19 cellular contexts compared by ENCODE assay signal in genomic region chr12:53343449-53343848, GRCh38. TPM values are rescaled to one million over a fixed set of nuclear protein-coding genes. Genes with fewer than 3 reads are reported as not detected.
A peak's percentile ranks its signal among the peaks of the same experiment; 100 is the strongest.
DNase-seq lines count a peak whose midpoint lies in the region; ATAC-seq lines count a peak whose summit lies in the region.
"Had no signal": no experiment of that assay in that cellular context is flagged by ENCODE, and none has a peak within 500 bp of the region (broad histone marks: within the 10 kb centered on the region; RNA-seq: fewer than 3 reads in every experiment).

No MANE protein-coding gene starts in this region.

- no peak for DNase-seq in T-helper 2 cell treated with Interferon-gamma antibody and Interleukin-4, amounts not matched to agents 5 μg/mL and 100 μg/mL, for 36 hours (ENCODE audit: low spot score)
- DNase-seq in T-helper 2 cell (no peak), T-cell (no peak), NCI-H446 (lab: John Stamatoyannopoulos, UW) (no peak)
- no peak for DNase-seq in naive thymus-derived CD8-positive, alpha-beta T cell
- no peak for DNase-seq in stimulated activated CD4-positive, alpha-beta T cell treated with anti-CD3 and anti-CD28 coated beads, Interleukin-2, amount 100 ng/mL, for 48 hours
- DNase-seq: 8988T; activated CD8-positive, alpha-beta T cell treated with anti-CD3 and anti-CD28 coated beads for 36 hours; C1 segment of cervical spinal cord; DMS79; gastrocnemius medialis; KG1; NCI-H1092 treated with DMSO at 0.1 percent for 48 hours; NCI-H2107; upper lobe of right lung had no signal

- H3K36me3 Mint-ChIP-seq in T-helper 2 cell treated with Interferon-gamma antibody and Interleukin-4, amounts not matched to agents 5 μg/mL and 100 μg/mL, for 36 hours (ENCODE audit: low read depth), result no peaks in the 10 kb centered on the region
- no peaks in the 10 kb centered on the region for H3K36me3 Mint-ChIP-seq in T-cell
- H3K36me3 Mint-ChIP-seq in naive thymus-derived CD8-positive, alpha-beta T cell, result no peaks in the 10 kb centered on the region

- H3K4me1 Mint-ChIP-seq in T-helper 2 cell treated with Interferon-gamma antibody and Interleukin-4, amounts not matched to agents 5 μg/mL and 100 μg/mL, for 36 hours (ENCODE audit: low read depth), result peaks cover 16% of the 10 kb centered on the region
- peaks cover 19 to 21% (median 20%) of the 10 kb centered on the region in 3 donors for H3K4me1 Mint-ChIP-seq in T-cell
- H3K4me1 Mint-ChIP-seq in naive thymus-derived CD8-positive, alpha-beta T cell, result peaks cover 16 to 25% (median 18%) of the 10 kb centered on the region in 4 donors

- CTCF ChIA-PET in T-cell (lab: Charles Lee), result interaction anchor here in 1 of 2 donors (0.7 to 2.7 kb wide), 3 partner anchors 20 to 68 kb away, joined by 4 to 26 read pairs (median 4); partner anchors contain the start of gene AAAS

- peak overlapping the region; percentile 62 for H3K27ac Mint-ChIP-seq in T-helper 2 cell treated with Interferon-gamma antibody and Interleukin-4, amounts not matched to agents 5 μg/mL and 100 μg/mL, for 36 hours
- peak overlapping the region in 1 of 2 donors; percentile 91 for H3K27ac Mint-ChIP-seq in T-cell
- peak overlapping the region in 9 of 10 donors; percentile 1 to 94 (median 60) for H3K27ac Mint-ChIP-seq in naive thymus-derived CD8-positive, alpha-beta T cell

- no peak for ATAC-seq in T-cell (replicated peaks in 1 of 4)
- no peak for ATAC-seq in naive thymus-derived CD8-positive, alpha-beta T cell
- ATAC-seq: gastrocnemius medialis, left lobe of liver, upper lobe of right lung had no signal

- no peaks in the 10 kb centered on the region for H3K9me3 Mint-ChIP-seq in T-helper 2 cell treated with Interferon-gamma antibody and Interleukin-4, amounts not matched to agents 5 μg/mL and 100 μg/mL, for 36 hours
- no peaks in the 10 kb centered on the region for H3K9me3 Mint-ChIP-seq in T-cell
- H3K9me3 Mint-ChIP-seq in naive thymus-derived CD8-positive, alpha-beta T cell, result no peaks in the 10 kb centered on the region
- H3K9me3 Mint-ChIP-seq: activated CD8-positive, alpha-beta T cell treated with anti-CD3 and anti-CD28 coated beads for 36 hours had no signal

- H3K27me3 Mint-ChIP-seq in T-helper 2 cell treated with Interferon-gamma antibody and Interleukin-4, amounts not matched to agents 5 μg/mL and 100 μg/mL, for 36 hours (ENCODE audit: low read depth), result peaks cover 9% of the 10 kb centered on the region
- peaks cover 1 to 4% of the 10 kb centered on the region in 2 donors for H3K27me3 Mint-ChIP-seq in T-cell
- H3K27me3 Mint-ChIP-seq in naive thymus-derived CD8-positive, alpha-beta T cell, result peaks cover 3 to 18% (median 6%) of the 10 kb centered on the region in 5 donors

- peak overlapping the region; percentile 28 for H3K4me3 Mint-ChIP-seq in T-helper 2 cell treated with Interferon-gamma antibody and Interleukin-4, amounts not matched to agents 5 μg/mL and 100 μg/mL, for 36 hours
- peak overlapping the region; percentile 43 to 91 (median 63) for H3K4me3 Mint-ChIP-seq in T-cell
- peak overlapping the region in 9 of 10 donors; percentile 49 to 92 (median 68) for H3K4me3 Mint-ChIP-seq in naive thymus-derived CD8-positive, alpha-beta T cell

- POLR2A ChIA-PET in T-cell (lab: Charles Lee), result no interaction called here
- POLR2A ChIA-PET in naive thymus-derived CD8-positive, alpha-beta T cell (lab: Charles Lee), result interaction anchor here (1.2 to 4.6 kb wide), 3 partner anchors 9 to 20 kb away, joined by 3 to 80 read pairs (median 11); partner anchors contain the start of gene AAAS

RNA-seq across cellular contexts. Expression of gene SP7, which starts 7.3 kb away (rescaled TPM):
- total RNA-seq in T-cell, result under 1 TPM in 1 of 5 donors, not detected in 4; 0.12 TPM
- not detected for total RNA-seq in naive thymus-derived CD8-positive, alpha-beta T cell
- polyA plus RNA-seq in naive thymus-derived CD8-positive, alpha-beta T cell, result under 1 TPM in 1 of 3 donors, not detected in 2; 0.05 TPM
- total RNA-seq: activated CD8-positive, alpha-beta T cell treated with anti-CD3 and anti-CD28 coated beads for 36 hours; astrocyte; gastrocnemius medialis; H4; left lobe of liver; SJSA1; upper lobe of right lung had no signal

RNA-seq across cellular contexts. Expression of gene AAAS, which starts 22.0 kb away (rescaled TPM):
- 10 to 100 TPM; 39.3 to 74.6 (median 66.2) TPM for total RNA-seq in T-cell
- 10 to 100 TPM; 66.8 to 68.2 TPM for total RNA-seq in naive thymus-derived CD8-positive, alpha-beta T cell
- 10 to 100 TPM; 34.1 to 57.2 (median 39.3) TPM for polyA plus RNA-seq in naive thymus-derived CD8-positive, alpha-beta T cell

RNA-seq across cellular contexts. Expression of gene SP1, which starts 36.5 kb away (rescaled TPM):
- total RNA-seq in T-cell, result 100 to 1,000 TPM in 2 of 5 donors, 10 to 100 TPM in 3; 72.7 to 109 (median 96.6) TPM
- total RNA-seq in naive thymus-derived CD8-positive, alpha-beta T cell, result 100 to 1,000 TPM; 104 TPM
- 10 to 100 TPM in 1 of 3 donors, 1 to 10 TPM in 2; 8.5 to 10.4 (median 9.4) TPM for polyA plus RNA-seq in naive thymus-derived CD8-positive, alpha-beta T cell

RNA-seq across cellular contexts. Expression of gene MYG1, which starts 44.0 kb away (rescaled TPM):
- 10 to 100 TPM; 34.0 to 68.4 (median 63.9) TPM for total RNA-seq in T-cell
- 10 to 100 TPM; 48.3 to 53.5 TPM for total RNA-seq in naive thymus-derived CD8-positive, alpha-beta T cell
- 10 to 100 TPM; 64.4 to 81.2 (median 68.6) TPM for polyA plus RNA-seq in naive thymus-derived CD8-positive, alpha-beta T cell

RNA-seq across cellular contexts. Expression of gene PFDN5, which starts 48.1 kb away (rescaled TPM):
- 100 to 1,000 TPM; 591 to 643 (median 612) TPM for total RNA-seq in T-cell
- total RNA-seq in naive thymus-derived CD8-positive, alpha-beta T cell, result 100 to 1,000 TPM; 663 to 692 TPM
- polyA plus RNA-seq in naive thymus-derived CD8-positive, alpha-beta T cell, result 1,000 to 10,000 TPM; 1,657 to 1,928 (median 1,896) TPM
